In genomic region chr22:30397656-30398635, GRCh38 we compare ENCODE assay signal across 1 cellular context.
A peak's percentile ranks its signal among the peaks of the same experiment; 100 is the strongest.
TF ChIP-seq lines count a peak whose summit lies in the region.

No MANE protein-coding gene starts in this region.

TF ChIP-seq in HepG2, 621 proteins besides CTCF, POLR2A, EP300 and RAD21:
- no peak for TF ChIP-seq CEBPB (IDR thresholded peaks at IDR 0.05; ENCODE audit: borderline replicate concordance, low read depth, low read length)
- no peak for TF ChIP-seq ZNF550 (CRISPR knock-in tag; IDR thresholded peaks at IDR 0.05; ENCODE audit: borderline replicate concordance)
- no peak for TF ChIP-seq ZNF12 (CRISPR knock-in tag; IDR thresholded peaks at IDR 0.05)
- TF ChIP-seq ZFP91 (CRISPR knock-in tag; IDR thresholded peaks at IDR 0.05; ENCODE audit: borderline replicate concordance): peak; percentile 24; the same call in 1 of the 2 replicates
- no peak for TF ChIP-seq CERS6 (CRISPR knock-in tag; IDR thresholded peaks at IDR 0.05)
- no peak for TF ChIP-seq ZNF556 (CRISPR knock-in tag; IDR thresholded peaks at IDR 0.05; ENCODE audit: borderline replicate concordance)
- TF ChIP-seq ARNT (IDR thresholded peaks at IDR 0.05): no peak
- peak; percentile 85; the same call in 1 of the 2 replicates for TF ChIP-seq ZNF296 (CRISPR knock-in tag; conservative IDR thresholded peaks at IDR 0.05)
- TF ChIP-seq TP53 (CRISPR knock-in tag; conservative IDR thresholded peaks at IDR 0.05): no peak
- TF ChIP-seq SOX6 (IDR thresholded peaks at IDR 0.05): no peak
- TF ChIP-seq SOX6 (CRISPR knock-in tag; IDR thresholded peaks at IDR 0.05): 0 out of 2 replicates have a peak, but pooled peaks have one; percentile 15
- TF ChIP-seq POLR2AphosphoS5 (IDR thresholded peaks at IDR 0.05; ENCODE audit: low read depth, low read length): 0 out of 2 replicates have a peak, but pooled peaks have one; percentile 20
- 0 out of 2 replicates have a peak, but pooled peaks have one; percentile 33 for TF ChIP-seq ESRRA (CRISPR knock-in tag; IDR thresholded peaks at IDR 0.05; ENCODE audit: low read depth)
- TF ChIP-seq DR1 (CRISPR knock-in tag; IDR thresholded peaks at IDR 0.05): 0 out of 2 replicates have a peak, but pooled peaks have one; percentile 28
- TF ChIP-seq HNF4G (IDR thresholded peaks at IDR 0.05; ENCODE audit: borderline replicate concordance, low read depth, low read length): no peak
- TF ChIP-seq HNF4G (CRISPR knock-in tag; IDR thresholded peaks at IDR 0.05; ENCODE audit: borderline replicate concordance, low read depth): no peak
- TF ChIP-seq UBTF (CRISPR knock-in tag; IDR thresholded peaks at IDR 0.05): no peak
- peak; percentile 26 for TF ChIP-seq RBM39 (IDR thresholded peaks at IDR 0.05; ENCODE audit: low read depth, low read length, poor library complexity, severe bottlenecking)
- TF ChIP-seq SNAI1 (CRISPR knock-in tag; IDR thresholded peaks at IDR 0.05; ENCODE audit: borderline replicate concordance): 0 out of 2 replicates have a peak, but pooled peaks have one; percentile 43
- TF ChIP-seq ZNF160 (CRISPR knock-in tag; IDR thresholded peaks at IDR 0.05): 0 out of 2 replicates have a peak, but pooled peaks have one; percentile 17
- no peak for TF ChIP-seq NONO (IDR thresholded peaks at IDR 0.05)
- 0 out of 2 replicates have a peak, but pooled peaks have one; percentile 23 for TF ChIP-seq NONO (CRISPR knock-in tag; conservative IDR thresholded peaks at IDR 0.05)
